14 cellular contexts compared by ENCODE assay signal in genomic region chr6:155200012-155200411, GRCh38.
DNase-seq lines count a peak whose midpoint lies in the region; ATAC-seq, FAIRE-seq and TF ChIP-seq lines count a peak whose summit lies in the region.
"Had no signal": no experiment of that assay in that cellular context is flagged by ENCODE, and none has a peak within 500 bp of the region (broad histone marks: within the 10 kb centered on the region; RNA-seq: fewer than 3 reads in every experiment).

No MANE protein-coding gene starts in this region.

- H3K4me1 Mint-ChIP-seq in immature natural killer cell: no peaks in the 10 kb centered on the region

- CTCF ChIA-PET in GM12878 (lab: Yijun Ruan, JAX): interaction anchor here (0.6 to 1.5 kb wide), 3 partner anchors 14 to 1892 kb away, joined by 3 to 7 read pairs (median 3); no protein-coding TSS in a partner anchor

- no TSS peak for BruUV-seq in GM12878 (replicated peaks; lab: Mats Ljungman, UMichigan)

- no peaks in the 10 kb centered on the region for H3K36me3 ChIP-seq in GM12878 (ENCODE audit: control insufficient read depth in 2 of 2, insufficient read depth in 2 of 2, low read length in 1 of 2)
- no peaks in the 10 kb centered on the region for H3K36me3 ChIP-seq in testis (ENCODE audit: low read depth, missing control alignments)

- TF ChIP-seq POLR2A in GM12878 (IDR thresholded peaks at IDR 0.05; ENCODE audit: low read depth, low read length) (no peak), testis (IDR thresholded peaks at IDR 0.05) (no peak)

- POLR2A ChIA-PET in GM12878 (lab: Charles Lee): interaction anchor here (0.7 to 1.7 kb wide), 3 partner anchors 11 to 17 kb away, joined by 3 to 5 read pairs (median 4); no protein-coding TSS in a partner anchor

- WGBS in GM12878 (ENCODE audit: insufficient coverage, insufficient replicate concordance, low lambda C conversion rate, missing lambda C conversion rate): 16% methylated on average over 2 of the region's 2 CpGs
- 71 to 85% methylated on average over 2 of the region's 2 CpGs for WGBS in testis, 2 donors

- H3K27me3 ChIP-seq in GM12878 (replicated peaks in 1 of 2; ENCODE audit: control insufficient read depth in 2 of 2, insufficient read depth in 2 of 2, low read length in 1 of 2) (no peaks in the 10 kb centered on the region), testis (no peaks in the 10 kb centered on the region)

- no peak for TF ChIP-seq RAD21 in GM12878 (IDR thresholded peaks at IDR 0.05; ENCODE audit: insufficient read depth, low read depth, low read length)

- RAD21 ChIA-PET in GM12878 (lab: Charles Lee; ENCODE audit: unreplicated experiment): interaction anchor here (1.1 to 1.5 kb wide), 3 partner anchors 21 to 48 kb away, joined by 3 to 4 read pairs (median 3); no protein-coding TSS in a partner anchor

- no peaks in the 10 kb centered on the region for H3K9me3 Mint-ChIP-seq in immature natural killer cell

- no peaks in the 10 kb centered on the region for H4K20me1 ChIP-seq in GM12878 (ENCODE audit: control insufficient read depth, insufficient read depth)

- H3K36me3 Mint-ChIP-seq in immature natural killer cell: no peaks in the 10 kb centered on the region

- ATAC-seq in GM19395 (IDR thresholded peaks at IDR 0.05; ENCODE audit: unreplicated experiment) (peak; percentile 72), HG02938 (IDR thresholded peaks at IDR 0.05; ENCODE audit: unreplicated experiment) (peak; percentile 66), GM12878 (peak; percentile 83)
- ATAC-seq: K562 had no signal

- peak overlapping the region; percentile 30 for H3K4me2 ChIP-seq in GM12878 (ENCODE audit: control insufficient read depth, insufficient read depth)

- H3K4me3 ChIP-seq in GM12878 (no peak overlapping the region), testis (no peak overlapping the region)
- H3K4me3 ChIP-seq: K562 had no signal

- FAIRE-seq in GM12878 (lab: Jason Lieb, UNC): peak; percentile 88
- FAIRE-seq: bronchial epithelial cell, K562 had no signal

- SMC1A ChIA-PET in GM12878 (lab: Charles Lee; ENCODE audit: uncharacterized antibody, unreplicated experiment): interaction anchor here (2.0 to 2.9 kb wide), 2 partner anchors 12 to 17 kb away, joined by 10 to 19 read pairs; no protein-coding TSS in a partner anchor

- intact Hi-C loops in GM12878 (cut with micrococcal nuclease; ENCODE audit: unreplicated experiment) (loop anchor here (2.0 kb wide), 1 partner anchor 13 kb away; no protein-coding TSS in a partner anchor), testis (cut with DNase I; ENCODE audit: low total_unique reads) (no loop called here)

- in situ Hi-C loops in GM12878 (cut with MboI): no loop called here

- no peak overlapping the region for H3K4me3 Mint-ChIP-seq in immature natural killer cell
- H3K4me3 Mint-ChIP-seq: activated CD4-positive, alpha-beta T cell treated with anti-CD3 and anti-CD28 coated beads, Interleukin-2, amount 10 ng/mL, durations not matched to agents 24 days and 14 days had no signal

- no peak for TF ChIP-seq CTCF in GM10266 (IDR thresholded peaks at IDR 0.05; ENCODE audit: control insufficient read depth, insufficient read depth, low read depth, missing control alignments)
- TF ChIP-seq CTCF in GM12878 (IDR thresholded peaks at IDR 0.05 in 2 of 3, conservative IDR thresholded peaks at IDR 0.05 in 1 of 3; ENCODE audit: control insufficient read depth in 2 of 3, extremely low read depth in 1 of 3, insufficient read depth in 1 of 3, low read depth in 3 of 3, low read length in 3 of 3): no peak
- TF ChIP-seq CTCF in testis (IDR thresholded peaks at IDR 0.05): no peak

- H3K9me3 ChIP-seq in GM12878 (replicated peaks; ENCODE audit: control insufficient read depth, insufficient read depth, low read length) (peaks cover 6% of the 10 kb centered on the region; the same call in 2 of the 3 replicates), testis (no peaks in the 10 kb centered on the region)

- DNase-seq in GM10266 (ENCODE audit: extremely low spot score): peak; percentile 50
- no peak for DNase-seq in GM12878 (ENCODE audit: low read depth, low spot score)
- DNase-seq in NCI-H69 (lab: John Stamatoyannopoulos, UW): no peak
- DNase-seq in testis: no peak
- DNase-seq in hepatic stellate cell (ENCODE audit: low spot score): no peak
- no peak for DNase-seq in immature natural killer cell
- DNase-seq: activated CD4-positive, alpha-beta T cell treated with anti-CD3 and anti-CD28 coated beads, Interleukin-2, amount 10 ng/mL, durations not matched to agents 24 days and 14 days; hippocampal formation; NCI-H2029 treated with DMSO at 0.1 percent for 48 hours; nucleus accumbens had no signal

- no peak overlapping the region for H3K27ac Mint-ChIP-seq in immature natural killer cell
- H3K27ac Mint-ChIP-seq: activated CD4-positive, alpha-beta T cell treated with anti-CD3 and anti-CD28 coated beads, Interleukin-2, amount 10 ng/mL, durations not matched to agents 24 days and 14 days had no signal

- H3K27ac ChIP-seq in GM12878 (ENCODE audit: control insufficient read depth, insufficient read depth) (peak overlapping the region; percentile 53), testis (no peak overlapping the region)

- peaks cover 0 to 3% (median 2%) of the 10 kb centered on the region in 3 donors for H3K27me3 Mint-ChIP-seq in immature natural killer cell (ENCODE audit: low read depth in 3 of 3)
- H3K27me3 Mint-ChIP-seq: activated CD4-positive, alpha-beta T cell treated with anti-CD3 and anti-CD28 coated beads, Interleukin-2, amount 10 ng/mL, durations not matched to agents 24 days and 14 days had no signal

- no peak overlapping the region; the same call in 1 of the 2 replicates for H2AFZ ChIP-seq in GM12878 (ENCODE audit: control insufficient read depth, low read depth, low read length)

- no peak for TF ChIP-seq EP300 in GM12878 (IDR thresholded peaks at IDR 0.05; ENCODE audit: borderline replicate concordance in 1 of 2, control insufficient read depth in 1 of 2, low read depth in 2 of 2, low read length in 2 of 2)

- no peaks in the 10 kb centered on the region; the same call in 1 of the 2 replicates for H3K79me2 ChIP-seq in GM12878 (ENCODE audit: control insufficient read depth, insufficient read depth, low read length)

- H3K4me1 ChIP-seq in GM12878 (ENCODE audit: control insufficient read depth, insufficient read depth, low read length) (peaks cover 14% of the 10 kb centered on the region; the same call in 1 of the 2 replicates), testis (no peaks in the 10 kb centered on the region)

- H3K9ac ChIP-seq in GM12878 (ENCODE audit: control insufficient read depth, insufficient read depth, low read length): no peak overlapping the region

TF ChIP-seq in GM12878, 131 proteins besides CTCF, POLR2A, EP300 and RAD21:
- no peak for TF ChIP-seq IRF4 (IDR thresholded peaks at IDR 0.05; ENCODE audit: low read depth, low read length)
- TF ChIP-seq MEF2A (IDR thresholded peaks at IDR 0.05; ENCODE audit: insufficient read depth, low read depth, low read length): peak; percentile 73; the same call in 1 of the 2 replicates
- no peak for TF ChIP-seq CEBPB (IDR thresholded peaks at IDR 0.05; ENCODE audit: borderline replicate concordance in 1 of 2, low read depth in 2 of 2, low read length in 2 of 2)
- 0 out of 2 replicates have a peak, but pooled peaks have one; percentile 39 for TF ChIP-seq NFIC (IDR thresholded peaks at IDR 0.05; ENCODE audit: low read depth, low read length)
- TF ChIP-seq ATF2 (IDR thresholded peaks at IDR 0.05; ENCODE audit: low read length): 0 out of 2 replicates have a peak, but pooled peaks have one; percentile 25
